In the genomic region with DNA sequence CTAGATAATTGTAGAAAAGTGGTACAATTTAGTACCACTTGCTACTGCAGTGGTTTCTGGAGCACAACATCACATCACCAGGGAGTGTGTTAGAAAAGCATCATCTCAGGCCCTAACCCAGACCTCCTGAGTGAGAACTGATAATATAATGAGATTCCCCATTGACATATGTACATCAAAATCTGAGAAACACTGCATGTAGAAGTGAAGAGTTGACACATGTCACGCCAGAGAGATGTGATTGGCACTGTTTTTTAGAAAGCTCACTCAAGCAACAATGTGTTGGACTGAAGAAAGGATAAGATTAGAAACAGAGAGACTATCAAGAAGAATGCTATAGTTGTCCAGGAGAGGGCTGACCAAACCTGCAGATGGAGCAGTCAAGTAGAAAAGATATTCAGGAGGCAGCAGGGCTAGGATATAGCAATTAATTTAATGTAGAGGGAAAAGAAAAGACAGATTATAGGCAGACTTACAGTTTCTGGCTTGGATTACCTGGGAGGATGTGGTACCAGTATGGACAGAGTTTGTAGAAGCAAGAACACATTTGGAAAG, we compare ENCODE assay signal across 27 cellular contexts.
DNase-seq lines count a peak whose midpoint lies in the region; ATAC-seq and TF ChIP-seq lines count a peak whose summit lies in the region.
"Had no signal": no experiment of that assay in that cellular context is flagged by ENCODE, and none has a peak within 500 bp of the region (broad histone marks: within the 10 kb centered on the region; RNA-seq: fewer than 3 reads in every experiment).

No MANE protein-coding gene starts in this region.

- peaks cover 0 to 8% of the 10 kb centered on the region in 2 experiments; a peak in 2 of 4 replicates for H3K4me1 Mint-ChIP-seq in H9
- H3K4me1 Mint-ChIP-seq: activated CD4-positive, alpha-beta T cell treated with anti-CD3 and anti-CD28 coated beads, Interleukin-2, amount 10 ng/mL, durations not matched to agents 24 days and 14 days; CD4-positive, alpha-beta memory T cell had no signal

- no peaks in the 10 kb centered on the region for H3K36me3 Mint-ChIP-seq in H9 (ENCODE audit: insufficient read depth in 1 of 3, low read depth in 3 of 3)
- H3K36me3 Mint-ChIP-seq: activated naive CD4-positive, alpha-beta T cell treated with anti-CD3 and anti-CD28 coated beads, Interleukin-2, amount 50 U/mL, for 72 hours; CD4-positive, alpha-beta memory T cell; neural progenitor cell had no signal

- no peak overlapping the region for H3K4me3 ChIP-seq in adipocyte (ENCODE audit: low read length)
- H3K4me3 ChIP-seq in osteoblast (ENCODE audit: insufficient read depth, low read length), result no peak overlapping the region
- H3K4me3 ChIP-seq in aorta (ENCODE audit: low read length in 2 of 2), result no peak overlapping the region
- no peak overlapping the region for H3K4me3 ChIP-seq in MM.1S (ENCODE audit: low read length)
- H3K4me3 ChIP-seq: neural progenitor cell, prostate gland, smooth muscle cell had no signal

- no peak overlapping the region for H3K14ac ChIP-seq in H9 (ENCODE audit: insufficient read depth, low read length)

- WGBS in H9 (ENCODE audit: extremely low coverage, insufficient read length, low lambda C conversion rate), result no CpG with 5 or more reads among the region's 1 CpG
- WGBS in aorta, 2 donors, result 94 to 95% methylated on average over 1 of the region's 1 CpG

- no peak overlapping the region for H3K27ac Mint-ChIP-seq in H9
- H3K27ac Mint-ChIP-seq: activated CD4-positive, alpha-beta T cell treated with anti-CD3 and anti-CD28 coated beads, Interleukin-2, amount 10 ng/mL, durations not matched to agents 24 days and 14 days; activated naive CD4-positive, alpha-beta T cell treated with anti-CD3 and anti-CD28 coated beads, Interleukin-2, amount 50 U/mL, for 72 hours; CD4-positive, alpha-beta memory T cell; effector memory CD8-positive, alpha-beta T cell; neural progenitor cell; T-helper 1 cell treated with Interleukin-12 subunit alpha and Interleukin-12 subunit beta and Interleukin-4 antibody, amounts not matched to agents 30 μg/mL and 1 μg/mL, for 36 hours had no signal

- no peak overlapping the region for H3K27ac ChIP-seq in H9 (ENCODE audit: insufficient read length, low read depth, low read length)
- H3K27ac ChIP-seq in osteoblast (ENCODE audit: low read depth, low read length), result no peak overlapping the region
- no peak overlapping the region for H3K27ac ChIP-seq in aorta (ENCODE audit: low read depth in 1 of 2, low read length in 2 of 2)
- H3K27ac ChIP-seq in MM.1S (ENCODE audit: low read length), result no peak overlapping the region
- H3K27ac ChIP-seq: KMS-11, neural progenitor cell, prostate gland had no signal

- no peak overlapping the region for H3K23ac ChIP-seq in H9 (ENCODE audit: insufficient read length, low read depth, low read length)

- H2BK12ac ChIP-seq in H9 (ENCODE audit: insufficient read length, low read depth, low read length), result no peak overlapping the region

- H3K27me3 ChIP-seq in H9 (ENCODE audit: insufficient read depth, low read length) (no peaks in the 10 kb centered on the region), adipocyte (replicated peaks; ENCODE audit: control insufficient read depth, insufficient read depth, low read length) (peaks cover 25% of the 10 kb centered on the region), osteoblast (ENCODE audit: insufficient read depth, low read length) (peaks cover 3% of the 10 kb centered on the region), aorta (ENCODE audit: control insufficient read depth in 1 of 2, insufficient read depth in 2 of 2, low read length in 1 of 2) (no peaks in the 10 kb centered on the region), MM.1S (replicated peaks; ENCODE audit: insufficient read depth, low read length) (no peaks in the 10 kb centered on the region)
- H3K27me3 ChIP-seq: neural progenitor cell had no signal

- H3K23me2 ChIP-seq in H9 (ENCODE audit: insufficient read length, low read depth, low read length, poor library complexity, severe bottlenecking), result no peaks in the 10 kb centered on the region

- H2BK20ac ChIP-seq in H9 (ENCODE audit: low read depth, low read length, poor library complexity, severe bottlenecking), result no peak overlapping the region

- peak; percentile 22; the same call in 1 of the 3 replicates for TF ChIP-seq CTCF in H9 (conservative IDR thresholded peaks at IDR 0.05)
- TF ChIP-seq CTCF in osteoblast (IDR thresholded peaks at IDR 0.05; ENCODE audit: extremely low read depth, low read depth, low read length), result peak; percentile 31
- TF ChIP-seq CTCF in MM.1S (IDR thresholded peaks at IDR 0.05; ENCODE audit: low read length), result no peak

- no peak overlapping the region for H3K56ac ChIP-seq in H9 (ENCODE audit: insufficient read length, low read depth, low read length)

- no peaks in the 10 kb centered on the region for H3K79me1 ChIP-seq in H9 (ENCODE audit: insufficient read depth, low read depth, low read length, poor library complexity, severe bottlenecking)

- H4K5ac ChIP-seq in H9 (ENCODE audit: insufficient read length, low read depth, low read length), result no peak overlapping the region

- H3F3A ChIP-seq in MM.1S (ENCODE audit: insufficient read depth, low read length), result no peaks in the 10 kb centered on the region

- no peaks in the 10 kb centered on the region for H3K36me3 ChIP-seq in adipocyte (ENCODE audit: control insufficient read depth, insufficient read depth, low read length, severe bottlenecking)
- no peaks in the 10 kb centered on the region for H3K36me3 ChIP-seq in osteoblast (ENCODE audit: insufficient read depth, low read length)
- H3K36me3 ChIP-seq in aorta (ENCODE audit: control insufficient read depth in 1 of 2, insufficient read depth in 2 of 2, low read length in 1 of 2), result no peaks in the 10 kb centered on the region
- no peaks in the 10 kb centered on the region for H3K36me3 ChIP-seq in MM.1S (replicated peaks; ENCODE audit: insufficient read depth, low read length)
- H3K36me3 ChIP-seq: neural progenitor cell, prostate gland had no signal

- H2AK5ac ChIP-seq in H9 (ENCODE audit: insufficient read length, low read length), result no peak overlapping the region

- H4K20me1 ChIP-seq in H9 (ENCODE audit: control insufficient read depth, insufficient read depth, insufficient read length), result no peaks in the 10 kb centered on the region
- H4K20me1 ChIP-seq in osteoblast (ENCODE audit: insufficient read depth, low read length), result no peaks in the 10 kb centered on the region
- H4K20me1 ChIP-seq in MM.1S (ENCODE audit: insufficient read depth, low read length), result no peaks in the 10 kb centered on the region

- H3K79me2 ChIP-seq in H9 (ENCODE audit: insufficient read depth, low read length), result no peaks in the 10 kb centered on the region
- H3K79me2 ChIP-seq in osteoblast (ENCODE audit: insufficient read depth, low read length), result no peaks in the 10 kb centered on the region
- H3K79me2 ChIP-seq in MM.1S (ENCODE audit: low read length), result no peaks in the 10 kb centered on the region

- intact Hi-C loops in aorta (cut with DNase I), result loop anchor here (10.0 kb wide), 2 partner anchors 45 to 335 kb away; no protein-coding TSS in a partner anchor

- H3K27me3 Mint-ChIP-seq in H9 (ENCODE audit: low read depth), result no peaks in the 10 kb centered on the region
- H3K27me3 Mint-ChIP-seq: activated CD4-positive, alpha-beta T cell treated with anti-CD3 and anti-CD28 coated beads, Interleukin-2, amount 10 ng/mL, durations not matched to agents 24 days and 14 days; CD4-positive, alpha-beta memory T cell; effector memory CD8-positive, alpha-beta T cell had no signal

- no peak overlapping the region for H2BK120ac ChIP-seq in H9 (ENCODE audit: low read depth, low read length, poor library complexity, severe bottlenecking)

- no peak overlapping the region for H2BK15ac ChIP-seq in H9 (ENCODE audit: low read depth, low read length)

- H3K9ac ChIP-seq in H9 (ENCODE audit: extremely low read depth, insufficient read length, low read length) (no peak overlapping the region), adipocyte (ENCODE audit: low read length) (no peak overlapping the region), MM.1S (ENCODE audit: low read length) (no peak overlapping the region)
- H3K9ac ChIP-seq: KMS-11, neural progenitor cell had no signal

- no peak overlapping the region for H3K4ac ChIP-seq in H9 (ENCODE audit: low read depth, low read length)

- no peak overlapping the region for H2BK5ac ChIP-seq in H9 (ENCODE audit: insufficient read length, low read length)

- H3K4me1 ChIP-seq in H9 (ENCODE audit: insufficient read depth, low read length) (no peaks in the 10 kb centered on the region), adipocyte (ENCODE audit: control insufficient read depth, insufficient read depth, low read length) (no peaks in the 10 kb centered on the region), osteoblast (ENCODE audit: insufficient read depth, low read length) (no peaks in the 10 kb centered on the region), aorta (ENCODE audit: control insufficient read depth in 1 of 2, insufficient read depth in 2 of 2, low read length in 2 of 2) (peaks cover 0 to 6% of the 10 kb centered on the region in 2 donors), MM.1S (ENCODE audit: low read length) (no peaks in the 10 kb centered on the region)
- H3K4me1 ChIP-seq: neural progenitor cell, prostate gland had no signal

- H3K4me2 ChIP-seq in H9 (ENCODE audit: insufficient read depth, insufficient read length, low read length) (no peak overlapping the region), osteoblast (ENCODE audit: insufficient read depth, low read length) (no peak overlapping the region), MM.1S (ENCODE audit: low read depth, low read length) (no peak overlapping the region)
- H3K4me2 ChIP-seq: KMS-11, neural progenitor cell, smooth muscle cell had no signal

- H2AFZ ChIP-seq in H9 (ENCODE audit: low read length) (no peak overlapping the region), osteoblast (ENCODE audit: low read length) (no peak overlapping the region), MM.1S (ENCODE audit: low read length) (no peak overlapping the region)
- H2AFZ ChIP-seq: neural progenitor cell had no signal

- DNase-seq in H9, result no peak
- DNase-seq in adipocyte (ENCODE audit: low read depth), result peak; percentile 17
- DNase-seq in fibroblast of peridontal ligament (ENCODE audit: extremely low read depth), result peak; percentile 20
- DNase-seq in osteoblast (ENCODE audit: insufficient read length, low spot score, missing footprints), result peak; percentile 57
- no peak for DNase-seq in aorta
- DNase-seq in T-helper 2 cell, result no peak
- no peak for DNase-seq in MM.1S
- no peak for DNase-seq in HuH-7.5 (ENCODE audit: low spot score)
- DNase-seq: activated CD4-positive, alpha-beta T cell treated with anti-CD3 and anti-CD28 coated beads, Interleukin-2, amount 10 ng/mL, durations not matched to agents 24 days and 14 days; CD4-positive, alpha-beta memory T cell; DMS153; effector memory CD8-positive, alpha-beta T cell; head of caudate nucleus; left ventricle myocardium superior; NCI-H1048; NCI-H187 treated with DMSO at 0.1 percent for 48 hours; NCI-H345; NK-92 treated with Interleukin-12 subunit alpha and Interleukin-12 subunit beta, amount 100 ng/mL, for 24 hours; stimulated activated CD4-positive, alpha-beta T cell treated with anti-CD3 and anti-CD28 coated beads, Interleukin-4, amount 100 ng/mL, for 1 hour; stimulated activated naive CD8-positive, alpha-beta T cell treated with anti-CD3 and anti-CD28 coated beads, Interleukin-15, Interleukin-2, amounts not matched to agents 100 U/mL and 50 U/mL, for 24 hours had no signal

- H3T11ph ChIP-seq in H9 (ENCODE audit: low read length), result no peak overlapping the region

- H4K8ac ChIP-seq in H9 (replicated peaks; ENCODE audit: insufficient read length, low read depth, low read length), result no peak overlapping the region

- H3K9me3 ChIP-seq in H9 (ENCODE audit: control insufficient read depth, low read depth, low read length), result no peaks in the 10 kb centered on the region
- H3K9me3 ChIP-seq in adipocyte (ENCODE audit: control insufficient read depth, low read length), result no peaks in the 10 kb centered on the region
- H3K9me3 ChIP-seq in osteoblast (ENCODE audit: low read depth, low read length), result no peaks in the 10 kb centered on the region
- H3K9me3 ChIP-seq in aorta (ENCODE audit: control insufficient read depth, low read length), result no peaks in the 10 kb centered on the region
- no peaks in the 10 kb centered on the region for H3K9me3 ChIP-seq in MM.1S (replicated peaks; ENCODE audit: insufficient read depth, low read length)
- H3K9me3 ChIP-seq: prostate gland had no signal

- ATAC-seq in aorta (ENCODE audit: low FRiP score), result no peak
- ATAC-seq: activated naive CD4-positive, alpha-beta T cell treated with anti-CD3 and anti-CD28 coated beads, Interleukin-2, amount 50 U/mL, for 72 hours; effector memory CD8-positive, alpha-beta T cell; HCT116; left ventricle myocardium superior; stimulated activated naive CD8-positive, alpha-beta T cell treated with anti-CD3 and anti-CD28 coated beads, Interleukin-15, Interleukin-2, amounts not matched to agents 100 U/mL and 50 U/mL, for 24 hours had no signal

- H3K4me3 Mint-ChIP-seq in H9, result no peak overlapping the region
- H3K4me3 Mint-ChIP-seq: activated CD4-positive, alpha-beta T cell treated with anti-CD3 and anti-CD28 coated beads, Interleukin-2, amount 10 ng/mL, durations not matched to agents 24 days and 14 days; CD4-positive, alpha-beta memory T cell; effector memory CD8-positive, alpha-beta T cell; neural progenitor cell; T-helper 1 cell treated with Interleukin-12 subunit alpha and Interleukin-12 subunit beta and Interleukin-4 antibody, amounts not matched to agents 30 μg/mL and 1 μg/mL, for 36 hours had no signal

- H3K9me2 ChIP-seq in MM.1S (replicated peaks; ENCODE audit: insufficient read depth, low read length), result no peaks in the 10 kb centered on the region

- no peak overlapping the region for H3K18ac ChIP-seq in H9 (ENCODE audit: insufficient read length, low read depth, low read length)

- no peak overlapping the region for H4K91ac ChIP-seq in H9 (ENCODE audit: insufficient read length, low read depth, low read length)

- H3K9me3 Mint-ChIP-seq in H9, result no peaks in the 10 kb centered on the region
- H3K9me3 Mint-ChIP-seq: activated CD4-positive, alpha-beta T cell treated with anti-CD3 and anti-CD28 coated beads, Interleukin-2, amount 10 ng/mL, durations not matched to agents 24 days and 14 days; CD4-positive, alpha-beta memory T cell; neural progenitor cell; T-helper 1 cell treated with Interleukin-12 subunit alpha and Interleukin-12 subunit beta and Interleukin-4 antibody, amounts not matched to agents 30 μg/mL and 1 μg/mL, for 36 hours had no signal

Comparison
In these comparisons a context has a peak if more than half of its experiments do, and no peak if none do; other contexts are left out.
1. DNase-seq: peak in adipocyte (single experiment), fibroblast of peridontal ligament (single experiment) and osteoblast (single experiment); none in H9 (single experiment), aorta (0 of 2), T-helper 2 cell (0 of 5), MM.1S (single experiment) and HuH-7.5 (single experiment).